Comparison of ENCODE assay signal across 8 cellular contexts in the genomic region with DNA sequence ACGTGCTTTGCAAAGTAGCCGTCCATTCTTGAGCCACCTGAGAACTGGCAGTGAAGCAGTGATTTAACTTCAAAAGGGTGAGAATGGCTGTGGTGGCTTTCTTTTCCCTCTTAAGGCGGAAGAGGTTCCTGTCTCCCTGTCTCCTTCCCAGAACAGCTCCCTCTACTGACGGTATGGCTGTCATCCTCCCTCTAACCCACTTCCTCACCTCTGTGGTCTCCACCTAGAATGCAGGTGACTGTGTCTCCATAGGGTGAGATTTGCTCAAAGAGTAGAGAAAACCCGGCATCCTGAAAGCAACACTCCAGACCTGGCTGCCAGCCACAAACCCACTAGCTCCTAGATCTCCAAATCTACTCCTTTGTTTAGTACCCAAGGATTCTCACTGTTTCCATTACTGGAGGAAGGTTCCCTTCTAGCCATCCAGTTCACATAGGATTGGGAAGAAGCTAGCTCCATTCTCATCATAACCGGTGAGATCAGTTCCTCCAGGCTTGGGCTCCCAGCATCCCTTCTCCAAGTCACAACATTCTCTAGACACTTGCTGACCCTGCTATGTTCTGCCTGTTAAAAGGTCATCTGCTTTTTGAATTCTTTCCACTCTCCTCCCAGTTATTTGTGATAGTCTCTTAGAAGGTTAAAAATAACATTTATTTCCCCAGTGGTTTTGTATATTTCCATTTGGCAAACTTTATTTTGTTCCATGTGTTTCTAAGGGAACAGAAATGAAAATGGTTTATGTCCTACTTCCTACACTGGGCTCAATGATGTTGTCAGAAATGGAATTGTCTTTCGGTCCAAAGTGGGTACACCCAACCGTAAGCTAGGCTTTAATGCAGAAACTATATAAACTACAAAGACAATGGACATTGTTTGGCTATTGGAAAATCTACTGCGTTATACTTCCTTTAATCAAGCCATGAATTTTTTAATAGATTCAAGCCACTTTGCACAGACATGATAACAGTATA.
DNase-seq lines count a peak whose midpoint lies in the region; ATAC-seq and TF ChIP-seq lines count a peak whose summit lies in the region.

No MANE protein-coding gene starts in this region.

- H3K4me3 ChIP-seq in MM.1S (ENCODE audit: low read length): no peak overlapping the region
- H3K4me3 ChIP-seq in colonic mucosa: no peak overlapping the region
- no peak overlapping the region for H3K4me3 ChIP-seq in parathyroid adenoma (ENCODE audit: low read depth, low read length)

- H2AFZ ChIP-seq in MM.1S (ENCODE audit: low read length) (no peak overlapping the region), parathyroid adenoma (peak overlapping the region; percentile 45)

- DNase-seq in NCI-H1417 (lab: John Stamatoyannopoulos, UW) (peak in 2 of 3 experiments; percentile 1 to 51), NCI-H1417 treated with DMSO at 0.1 percent for 48 hours (lab: John Stamatoyannopoulos, UW) (no peak), MM.1S (no peak), colonic mucosa (peak; percentile 52), superior temporal gyrus (ENCODE audit: extremely low spot score) (no peak)

- no peaks in the 10 kb centered on the region for H3K9me3 ChIP-seq in MM.1S (replicated peaks; ENCODE audit: insufficient read depth, low read length)
- H3K9me3 ChIP-seq in colonic mucosa: no peaks in the 10 kb centered on the region
- no peaks in the 10 kb centered on the region for H3K9me3 ChIP-seq in parathyroid adenoma (ENCODE audit: control insufficient read depth, low read length)

- H3F3A ChIP-seq in MM.1S (ENCODE audit: insufficient read depth, low read length): peaks cover 4% of the 10 kb centered on the region; the same call in 1 of the 2 replicates

- H3K9me2 ChIP-seq in MM.1S (replicated peaks; ENCODE audit: insufficient read depth, low read length): no peaks in the 10 kb centered on the region

- H3K27me3 ChIP-seq in MM.1S (replicated peaks; ENCODE audit: insufficient read depth, low read length) (no peaks in the 10 kb centered on the region), colonic mucosa (no peaks in the 10 kb centered on the region), parathyroid adenoma (ENCODE audit: control insufficient read depth, insufficient read depth, low read length) (no peaks in the 10 kb centered on the region)

- no peaks in the 10 kb centered on the region for H3K36me3 ChIP-seq in MM.1S (replicated peaks; ENCODE audit: insufficient read depth, low read length)
- H3K36me3 ChIP-seq in colonic mucosa: no peaks in the 10 kb centered on the region
- no peaks in the 10 kb centered on the region for H3K36me3 ChIP-seq in parathyroid adenoma (ENCODE audit: control insufficient read depth, insufficient read depth, low read length)

- ATAC-seq in GM18861 (IDR thresholded peaks at IDR 0.05; ENCODE audit: unreplicated experiment) (no peak), HG03342 (IDR thresholded peaks at IDR 0.05; ENCODE audit: unreplicated experiment) (no peak)

- H3K9ac ChIP-seq in MM.1S (ENCODE audit: low read length) (no peak overlapping the region), colonic mucosa (ENCODE audit: low read depth in 2 of 2, low read length in 2 of 2) (no peak overlapping the region), parathyroid adenoma (no peak overlapping the region)

- no peak overlapping the region for H3K27ac ChIP-seq in MM.1S (ENCODE audit: low read length)
- H3K27ac ChIP-seq in colonic mucosa: no peak overlapping the region
- H3K27ac ChIP-seq in parathyroid adenoma: peak overlapping the region; percentile 44

- peaks cover 12% of the 10 kb centered on the region for H3K4me1 ChIP-seq in MM.1S (ENCODE audit: low read length)
- H3K4me1 ChIP-seq in colonic mucosa: no peaks in the 10 kb centered on the region
- H3K4me1 ChIP-seq in parathyroid adenoma: peaks cover 10% of the 10 kb centered on the region

- no peaks in the 10 kb centered on the region for H4K20me1 ChIP-seq in MM.1S (ENCODE audit: insufficient read depth, low read length)

- H3K79me2 ChIP-seq in MM.1S (ENCODE audit: low read length) (no peaks in the 10 kb centered on the region), parathyroid adenoma (no peaks in the 10 kb centered on the region)

- intact Hi-C loops in colonic mucosa (cut with DNase I): loop anchor here (10.0 kb wide), 1 partner anchor 233 kb away; no protein-coding TSS in a partner anchor

- H3K4me2 ChIP-seq in MM.1S (ENCODE audit: low read depth, low read length) (no peak overlapping the region), parathyroid adenoma (ENCODE audit: low read length) (no peak overlapping the region)

- TF ChIP-seq CTCF in MM.1S (IDR thresholded peaks at IDR 0.05; ENCODE audit: low read length): peak; percentile 33
- peak; percentile 36 for TF ChIP-seq CTCF in colonic mucosa (IDR thresholded peaks at IDR 0.05)
- peak; percentile 33 for TF ChIP-seq CTCF in parathyroid adenoma (IDR thresholded peaks at IDR 0.05)

Comparison
In these comparisons a context has a peak if more than half of its experiments do, and no peak if none do; other contexts are left out.
1. DNase-seq: peak in NCI-H1417 (2 of 3) and colonic mucosa (single experiment); none in NCI-H1417 treated with DMSO at 0.1 percent for 48 hours (single experiment), MM.1S (single experiment) and superior temporal gyrus (single experiment).
2. Peak in every context shown above with its lines, with median percentiles within 50 percentile points of each other: CTCF ChIP-seq.